In the genomic region with DNA sequence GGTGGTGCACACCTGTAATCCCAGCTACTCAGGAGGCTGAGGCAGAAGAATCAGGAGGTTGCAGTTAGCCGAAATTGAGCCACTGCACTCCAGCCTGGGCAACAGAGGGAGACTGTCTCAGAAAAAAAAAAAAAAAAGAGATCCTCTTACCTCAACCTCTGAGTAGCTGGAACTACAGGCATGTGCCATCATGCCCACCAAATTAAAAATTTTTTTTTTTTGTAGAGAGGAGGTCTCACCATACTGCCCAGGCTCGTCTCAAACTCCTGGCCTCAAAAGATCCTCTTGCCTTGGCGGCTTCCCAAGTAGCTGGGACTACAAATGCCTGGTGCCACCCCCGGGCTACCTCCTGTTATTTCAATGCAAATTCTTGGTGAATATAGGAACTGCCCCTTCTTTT, we compare ENCODE assay signal across 8 cellular contexts. TPM values are rescaled to one million over a fixed set of nuclear protein-coding genes. Genes with fewer than 3 reads are reported as not detected.
A peak's percentile ranks its signal among the peaks of the same experiment; 100 is the strongest.
DNase-seq lines count a peak whose midpoint lies in the region; ATAC-seq and TF ChIP-seq lines count a peak whose summit lies in the region.
"Had no signal": no experiment of that assay in that cellular context is flagged by ENCODE, and none has a peak within 500 bp of the region (broad histone marks: within the 10 kb centered on the region; RNA-seq: fewer than 3 reads in every experiment).

No MANE protein-coding gene starts in this region.

- H3K4me3 ChIP-seq in DND-41 (ENCODE audit: low read depth in 1 of 2, low read length in 2 of 2), result peak overlapping the region in 1 of 2 experiments; percentile 73; a peak in 2 of 4 replicates
- H3K4me3 ChIP-seq in SJCRH30, result no peak overlapping the region

- H4K20me1 ChIP-seq in DND-41 (ENCODE audit: insufficient read depth, low read length), result peaks cover 13% of the 10 kb centered on the region; the same call in 1 of the 2 replicates

- no peaks in the 10 kb centered on the region for H3K36me3 Mint-ChIP-seq in IgD-negative memory B cell
- H3K36me3 Mint-ChIP-seq in activated T-helper 2 cell treated with anti-CD3 and anti-CD28 coated beads, Interferon-gamma antibody, Interleukin-2, Interleukin-4, amounts not matched to agents 10 μg/mL and 5 μg/mL and 100 μg/mL, durations not matched to agents 14 hours and 24 hours and 36 hours (ENCODE audit: low read depth), result peaks cover 23% of the 10 kb centered on the region
- H3K36me3 Mint-ChIP-seq in nephron progenitor cell (ENCODE audit: low read depth), result peaks cover 20% of the 10 kb centered on the region

- TF ChIP-seq CTCF in DND-41 (IDR thresholded peaks at IDR 0.05; ENCODE audit: borderline replicate concordance, extremely low read depth, low read length, poor library complexity, severe bottlenecking) (no peak), nephron progenitor cell (IDR thresholded peaks at IDR 0.05) (no peak)

- H3K27me3 ChIP-seq in DND-41 (ENCODE audit: insufficient read depth, low read length, poor library complexity) (peaks cover 2% of the 10 kb centered on the region), SJCRH30 (no peaks in the 10 kb centered on the region)

- H3K27me3 Mint-ChIP-seq in IgD-negative memory B cell (peaks cover 1% of the 10 kb centered on the region), nephron progenitor cell (ENCODE audit: low read depth, poor library complexity) (peaks cover 17% of the 10 kb centered on the region)
- peaks cover 7% of the 10 kb centered on the region for H3K27me3 Mint-ChIP-seq in activated T-helper 2 cell treated with anti-CD3 and anti-CD28 coated beads, Interferon-gamma antibody, Interleukin-2, Interleukin-4, amounts not matched to agents 10 μg/mL and 5 μg/mL and 100 μg/mL, durations not matched to agents 14 hours and 24 hours and 36 hours (ENCODE audit: low read depth)

- H2AFZ ChIP-seq in DND-41 (ENCODE audit: low read depth, low read length), result no peak overlapping the region

- ATAC-seq in DND-41 (ENCODE audit: insufficient read depth, low read depth) (no peak), GM21528 (IDR thresholded peaks at IDR 0.05; ENCODE audit: low FRiP score, unreplicated experiment) (no peak)

- peak overlapping the region; percentile 75 for H3K9ac ChIP-seq in DND-41 (ENCODE audit: low read depth, low read length)

- H3K4me1 Mint-ChIP-seq in IgD-negative memory B cell, result peaks cover 10 to 23% (median 19%) of the 10 kb centered on the region in 3 donors
- peaks cover 28% of the 10 kb centered on the region for H3K4me1 Mint-ChIP-seq in activated T-helper 2 cell treated with anti-CD3 and anti-CD28 coated beads, Interferon-gamma antibody, Interleukin-2, Interleukin-4, amounts not matched to agents 10 μg/mL and 5 μg/mL and 100 μg/mL, durations not matched to agents 14 hours and 24 hours and 36 hours (ENCODE audit: low read depth)
- peaks cover 41% of the 10 kb centered on the region for H3K4me1 Mint-ChIP-seq in nephron progenitor cell

- H3K79me2 ChIP-seq in DND-41 (ENCODE audit: insufficient read depth, low read length), result peaks cover 57% of the 10 kb centered on the region

- peaks cover 39% of the 10 kb centered on the region for H3K4me1 ChIP-seq in DND-41 (ENCODE audit: insufficient read depth, low read length)
- no peaks in the 10 kb centered on the region for H3K4me1 ChIP-seq in SJCRH30

- H3K9me3 ChIP-seq in DND-41 (ENCODE audit: insufficient read depth, low read length, severe bottlenecking), result no peaks in the 10 kb centered on the region
- no peaks in the 10 kb centered on the region for H3K9me3 ChIP-seq in SJCRH30 (replicated peaks)
- H3K9me3 ChIP-seq: suprapubic skin had no signal

- H3K4me3 Mint-ChIP-seq in IgD-negative memory B cell (peak overlapping the region in 3 of 4 donors; percentile 25 to 92 (median 49)), nephron progenitor cell (peak overlapping the region; percentile 100)
- peak overlapping the region; percentile 99 for H3K4me3 Mint-ChIP-seq in activated T-helper 2 cell treated with anti-CD3 and anti-CD28 coated beads, Interferon-gamma antibody, Interleukin-2, Interleukin-4, amounts not matched to agents 10 μg/mL and 5 μg/mL and 100 μg/mL, durations not matched to agents 14 hours and 24 hours and 36 hours (ENCODE audit: low read depth)

- no peak for DNase-seq in DND-41
- no peak for DNase-seq in activated T-helper 2 cell treated with anti-CD3 and anti-CD28 coated beads, Interferon-gamma antibody, Interleukin-2, Interleukin-4, amounts not matched to agents 10 μg/mL and 5 μg/mL and 100 μg/mL, durations not matched to agents 14 hours and 24 hours and 36 hours (ENCODE audit: low spot score)
- no peak for DNase-seq in nephron progenitor cell
- no peak for DNase-seq in SJCRH30
- DNase-seq in D341Med (ENCODE audit: low spot score), result no peak

- H3K4me2 ChIP-seq in DND-41 (ENCODE audit: insufficient read depth, low read length), result peak overlapping the region; percentile 99

- H3K27ac ChIP-seq in DND-41 (ENCODE audit: low read length) (no peak overlapping the region), SJCRH30 (no peak overlapping the region)
- H3K27ac ChIP-seq: suprapubic skin had no signal

- peaks cover 34% of the 10 kb centered on the region for H3K36me3 ChIP-seq in DND-41 (ENCODE audit: insufficient read depth, low read length)
- peaks cover 16% of the 10 kb centered on the region for H3K36me3 ChIP-seq in SJCRH30

- H3K27ac Mint-ChIP-seq in IgD-negative memory B cell, result no peak overlapping the region
- no peak overlapping the region for H3K27ac Mint-ChIP-seq in activated T-helper 2 cell treated with anti-CD3 and anti-CD28 coated beads, Interferon-gamma antibody, Interleukin-2, Interleukin-4, amounts not matched to agents 10 μg/mL and 5 μg/mL and 100 μg/mL, durations not matched to agents 14 hours and 24 hours and 36 hours
- H3K27ac Mint-ChIP-seq in nephron progenitor cell, result no peak overlapping the region

- H3K9me3 Mint-ChIP-seq in IgD-negative memory B cell, result no peaks in the 10 kb centered on the region
- no peaks in the 10 kb centered on the region for H3K9me3 Mint-ChIP-seq in activated T-helper 2 cell treated with anti-CD3 and anti-CD28 coated beads, Interferon-gamma antibody, Interleukin-2, Interleukin-4, amounts not matched to agents 10 μg/mL and 5 μg/mL and 100 μg/mL, durations not matched to agents 14 hours and 24 hours and 36 hours
- no peaks in the 10 kb centered on the region for H3K9me3 Mint-ChIP-seq in nephron progenitor cell

- intact Hi-C loops in activated T-helper 2 cell treated with anti-CD3 and anti-CD28 coated beads, Interferon-gamma antibody, Interleukin-2, Interleukin-4, amounts not matched to agents 10 μg/mL and 5 μg/mL and 100 μg/mL, durations not matched to agents 14 hours and 24 hours and 36 hours (cut with micrococcal nuclease), result no loop called here

RNA-seq across cellular contexts. Expression of a gene that starts 1.5 kb away (rescaled TPM):
- 20.2 TPM for polyA plus RNA-seq in IgD-negative memory B cell
- total RNA-seq in activated T-helper 2 cell treated with anti-CD3 and anti-CD28 coated beads, Interferon-gamma antibody, Interleukin-2, Interleukin-4, amounts not matched to agents 10 μg/mL and 5 μg/mL and 100 μg/mL, durations not matched to agents 14 hours and 24 hours and 36 hours, result 49.0 and 52.8 TPM in 2 replicates
- total RNA-seq in SJCRH30 (2014; rRNA removed; shearing (Covaris generic)), result 50.4 and 62.9 TPM in 2 replicates

Comparison
In these comparisons a context has a peak if more than half of its experiments do, and no peak if none do; other contexts are left out.
1. H3K4me3 Mint-ChIP-seq: peak in every context shown above with its lines; median percentile 100 in nephron progenitor cell; 99 in activated T-helper 2 cell treated with anti-CD3 and anti-CD28 coated beads, Interferon-gamma antibody, Interleukin-2, Interleukin-4, amounts not matched to agents 10 μg/mL and 5 μg/mL and 100 μg/mL, durations not matched to agents 14 hours and 24 hours and 36 hours; 49 in IgD-negative memory B cell.